Comparison of ENCODE assay signal across 1 cellular context in the genomic region with DNA sequence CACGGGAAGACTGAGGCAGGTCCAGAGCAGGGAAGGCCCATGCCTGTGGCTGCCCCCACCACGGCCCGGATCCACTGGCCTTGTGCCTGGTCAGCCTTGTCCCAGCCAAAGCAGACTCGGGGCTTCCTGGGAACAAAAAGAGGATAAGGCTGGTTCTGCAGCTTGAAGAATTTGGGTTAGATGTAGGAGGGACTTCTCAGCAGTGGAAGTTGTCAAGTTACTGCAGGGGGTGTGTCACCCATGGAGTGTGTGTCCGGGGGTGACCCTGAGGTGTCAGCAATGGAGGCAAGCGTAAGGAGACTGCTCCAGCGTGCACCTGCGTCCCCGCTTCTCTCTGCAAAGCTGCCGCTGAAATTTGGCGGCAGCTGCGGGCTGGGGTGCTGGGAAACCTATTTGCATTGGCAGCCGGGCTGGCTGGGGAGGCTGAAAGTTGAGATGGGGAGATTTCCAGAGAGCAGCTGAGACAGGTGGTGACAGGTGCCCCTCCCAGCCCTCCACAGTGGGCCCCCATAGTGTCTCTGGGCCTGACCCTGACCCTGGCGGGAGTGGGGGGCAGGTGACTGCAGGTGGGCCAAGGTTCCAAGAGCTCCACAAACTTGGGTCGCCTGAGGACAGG.
A peak's percentile ranks its signal among the peaks of the same experiment; 100 is the strongest.
TF ChIP-seq lines count a peak whose summit lies in the region.

No MANE protein-coding gene starts in this region.

TF ChIP-seq in HepG2, 621 proteins besides CTCF, POLR2A, EP300 and RAD21:
- TF ChIP-seq, protein P1, sequence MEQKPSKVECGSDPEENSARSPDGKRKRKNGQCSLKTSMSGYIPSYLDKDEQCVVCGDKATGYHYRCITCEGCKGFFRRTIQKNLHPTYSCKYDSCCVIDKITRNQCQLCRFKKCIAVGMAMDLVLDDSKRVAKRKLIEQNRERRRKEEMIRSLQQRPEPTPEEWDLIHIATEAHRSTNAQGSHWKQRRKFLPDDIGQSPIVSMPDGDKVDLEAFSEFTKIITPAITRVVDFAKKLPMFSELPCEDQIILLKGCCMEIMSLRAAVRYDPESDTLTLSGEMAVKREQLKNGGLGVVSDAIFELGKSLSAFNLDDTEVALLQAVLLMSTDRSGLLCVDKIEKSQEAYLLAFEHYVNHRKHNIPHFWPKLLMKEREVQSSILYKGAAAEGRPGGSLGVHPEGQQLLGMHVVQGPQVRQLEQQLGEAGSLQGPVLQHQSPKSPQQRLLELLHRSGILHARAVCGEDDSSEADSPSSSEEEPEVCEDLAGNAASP (CRISPR knock-in tag; IDR thresholded peaks at IDR 0.05; ENCODE audit: borderline replicate concordance), result peak; percentile 36; the same call in 1 of the 2 replicates
- no peak for TF ChIP-seq SP1 (IDR thresholded peaks at IDR 0.05)
- TF ChIP-seq SP1 (CRISPR knock-in tag; IDR thresholded peaks at IDR 0.05), result no peak
- no peak for TF ChIP-seq NONO (IDR thresholded peaks at IDR 0.05)
- TF ChIP-seq NONO (CRISPR knock-in tag; conservative IDR thresholded peaks at IDR 0.05), result 0 out of 2 replicates have a peak, but pooled peaks have one; percentile 5
- 0 out of 2 replicates have a peak, but pooled peaks have one; percentile 5 for TF ChIP-seq HNF4A (CRISPR knock-in tag; IDR thresholded peaks at IDR 0.05)
- TF ChIP-seq AGO1 (IDR thresholded peaks at IDR 0.05; ENCODE audit: low read depth, low read length, poor library complexity, severe bottlenecking), result peak; percentile 53
- TF ChIP-seq ZNF615 (CRISPR knock-in tag; IDR thresholded peaks at IDR 0.05; ENCODE audit: borderline replicate concordance), result no peak
